21 cellular contexts compared by ENCODE assay signal in genomic region chr4:96120206-96120605, GRCh38.
"Had no signal": no experiment of that assay in that cellular context is flagged by ENCODE, and none has a peak within 500 bp of the region (broad histone marks: within the 10 kb centered on the region; RNA-seq: fewer than 3 reads in every experiment).

No MANE protein-coding gene starts in this region.

- H3K36me3 ChIP-seq: heart right ventricle, left lung, neutrophil, pancreas, right lobe of liver, tibial artery, upper lobe of left lung had no signal

- H3K4me3 Mint-ChIP-seq: central memory CD8-positive, alpha-beta T cell; effector memory CD8-positive, alpha-beta T cell; natural killer cell; stimulated activated effector memory CD8-positive, alpha-beta T cell treated with anti-CD3 and anti-CD28 coated beads, Interleukin-12 subunit alpha, Interleukin-12 subunit beta, amount 100 ng/mL, for 72 hours had no signal

- H3K27ac ChIP-seq: coronary artery, heart right ventricle, left lung, neutrophil, pancreas, right lobe of liver, testis, tibial artery, upper lobe of left lung had no signal

- H3K27me3 ChIP-seq: heart right ventricle, left lung, neutrophil, pancreas, right lobe of liver, testis, tibial artery, upper lobe of left lung had no signal

- H3K4me1 Mint-ChIP-seq: central memory CD8-positive, alpha-beta T cell; natural killer cell; stimulated activated effector memory CD8-positive, alpha-beta T cell treated with anti-CD3 and anti-CD28 coated beads, Interleukin-12 subunit alpha, Interleukin-12 subunit beta, amount 100 ng/mL, for 72 hours had no signal

- H3K9me3 ChIP-seq: heart right ventricle, neutrophil, pancreas, right lobe of liver, testis, tibial artery, upper lobe of left lung had no signal

- ATAC-seq: effector memory CD8-positive, alpha-beta T cell; heart right ventricle; left cardiac atrium; left lung; natural killer cell; pancreas; right lobe of liver; stimulated activated effector memory CD8-positive, alpha-beta T cell treated with anti-CD3 and anti-CD28 coated beads, Interleukin-12 subunit alpha, Interleukin-12 subunit beta, amount 100 ng/mL, for 72 hours; stimulated activated naive CD8-positive, alpha-beta T cell treated with anti-CD3 and anti-CD28 coated beads, Interleukin-15, Interleukin-2, amounts not matched to agents 100 U/mL and 50 U/mL, for 24 hours had no signal

- H3K27me3 Mint-ChIP-seq: central memory CD8-positive, alpha-beta T cell; effector memory CD8-positive, alpha-beta T cell had no signal

- H3K4me1 ChIP-seq: heart right ventricle, left lung, pancreas, right lobe of liver, testis, tibial artery, upper lobe of left lung had no signal

- DNase-seq: effector memory CD8-positive, alpha-beta T cell; foreskin melanocyte; glutamatergic neuron; heart right ventricle; hippocampal formation; left cardiac atrium; natural killer cell; pancreas; right lobe of liver; stimulated activated CD4-positive, alpha-beta T cell treated with anti-CD3 and anti-CD28 coated beads, Interleukin-2, amount 100 ng/mL, for 24 hours; stimulated activated CD4-positive, alpha-beta T cell treated with anti-CD3 and anti-CD28 coated beads, Interleukin-4, amount 100 ng/mL, for 24 hours; stimulated activated naive CD8-positive, alpha-beta T cell treated with anti-CD3 and anti-CD28 coated beads, Interleukin-15, Interleukin-2, amounts not matched to agents 100 U/mL and 50 U/mL, for 24 hours; substantia nigra; testis; tibial artery; upper lobe of left lung had no signal

- H3K36me3 Mint-ChIP-seq: natural killer cell; stimulated activated effector memory CD8-positive, alpha-beta T cell treated with anti-CD3 and anti-CD28 coated beads, Interleukin-12 subunit alpha, Interleukin-12 subunit beta, amount 100 ng/mL, for 72 hours had no signal

- H3K4me3 ChIP-seq: coronary artery, heart right ventricle, left lung, pancreas, right lobe of liver, testis, tibial artery, upper lobe of left lung had no signal

- H3K27ac Mint-ChIP-seq: effector memory CD8-positive, alpha-beta T cell; natural killer cell; stimulated activated effector memory CD8-positive, alpha-beta T cell treated with anti-CD3 and anti-CD28 coated beads, Interleukin-12 subunit alpha, Interleukin-12 subunit beta, amount 100 ng/mL, for 72 hours had no signal
